8 cellular contexts compared by ENCODE assay signal in the genomic region with DNA sequence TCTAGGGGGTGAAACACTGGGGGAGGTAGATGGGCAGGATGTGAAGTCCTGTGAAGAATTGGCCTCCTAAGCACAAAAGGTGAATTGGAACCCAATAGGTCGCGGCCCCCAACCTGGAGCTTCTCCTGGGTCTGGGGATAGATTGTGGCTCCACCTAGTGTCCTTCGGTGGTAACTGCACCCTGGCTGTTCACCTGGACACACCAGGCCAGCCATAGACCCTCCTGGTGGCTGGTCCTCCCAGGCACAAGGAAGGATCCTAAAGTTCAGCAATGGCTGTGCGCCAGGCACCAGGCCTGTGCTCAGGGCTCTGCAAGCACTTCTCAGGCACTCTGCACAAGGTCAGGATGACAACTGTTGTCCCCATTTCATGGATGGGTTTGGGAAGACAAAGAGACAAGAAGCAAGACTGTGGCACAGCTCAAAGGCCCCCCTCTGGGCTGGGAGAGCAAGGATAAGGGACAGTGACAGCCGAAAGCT. TPM values are rescaled to one million over a fixed set of nuclear protein-coding genes. Genes with fewer than 3 reads are reported as not detected.
DNase-seq lines count a peak whose midpoint lies in the region; ATAC-seq and TF ChIP-seq lines count a peak whose summit lies in the region.

No MANE protein-coding gene starts in this region.

- H3K4me3 Mint-ChIP-seq in activated naive CD8-positive, alpha-beta T cell treated with anti-CD3 and anti-CD28 coated beads for 36 hours: no peak overlapping the region

- no peaks in the 10 kb centered on the region for H3K36me3 ChIP-seq in MG63
- no peaks in the 10 kb centered on the region for H3K36me3 ChIP-seq in SU-DHL-6 (ENCODE audit: low read length)
- H3K36me3 ChIP-seq in heart left ventricle: no peaks in the 10 kb centered on the region

- H3K4me2 ChIP-seq in SU-DHL-6 (ENCODE audit: low read depth, low read length, poor library complexity, severe bottlenecking): no peak overlapping the region

- H3K9me3 ChIP-seq in MG63: no peaks in the 10 kb centered on the region
- no peaks in the 10 kb centered on the region for H3K9me3 ChIP-seq in SU-DHL-6 (ENCODE audit: insufficient read depth, low read length)
- H3K9me3 ChIP-seq in heart left ventricle: no peaks in the 10 kb centered on the region

- no peak overlapping the region for H3K4me3 ChIP-seq in GM12865 (ENCODE audit: low read depth, low read length)
- H3K4me3 ChIP-seq in MG63: no peak overlapping the region
- no peak overlapping the region for H3K4me3 ChIP-seq in SU-DHL-6 (ENCODE audit: insufficient read depth, low read length, poor library complexity, severe bottlenecking)
- no peak overlapping the region for H3K4me3 ChIP-seq in heart left ventricle

- no peaks in the 10 kb centered on the region for H4K20me1 ChIP-seq in SU-DHL-6 (ENCODE audit: low read depth, low read length)

- H3K4me1 ChIP-seq in heart left ventricle: peaks cover 0 to 9% (median 0%) of the 10 kb centered on the region in 12 donors

- H3F3A ChIP-seq in SU-DHL-6 (ENCODE audit: insufficient read depth): no peaks in the 10 kb centered on the region

- H3K9ac ChIP-seq in SU-DHL-6 (ENCODE audit: low read length): no peak overlapping the region

- no peaks in the 10 kb centered on the region for H3K79me2 ChIP-seq in SU-DHL-6 (ENCODE audit: insufficient read depth, low read length)

- intact Hi-C loops in heart left ventricle (cut with DNase I): loop anchor here in 4 of 10 donors (2.0 to 5.0 kb wide), 3 partner anchors 76 to 191 kb away; no protein-coding TSS in a partner anchor
- intact Hi-C loops in sciatic nerve (cut with DNase I): loop anchor here (10.0 kb wide), 1 partner anchor 193 kb away; a partner anchor contains a TSS

- H2AFZ ChIP-seq in SU-DHL-6 (ENCODE audit: low read depth, low read length, severe bottlenecking): no peak overlapping the region

- H3K36me3 Mint-ChIP-seq in activated naive CD8-positive, alpha-beta T cell treated with anti-CD3 and anti-CD28 coated beads for 36 hours: no peaks in the 10 kb centered on the region

- H3K9me3 Mint-ChIP-seq in activated naive CD8-positive, alpha-beta T cell treated with anti-CD3 and anti-CD28 coated beads for 36 hours: no peaks in the 10 kb centered on the region

- no peak overlapping the region for H3K27ac Mint-ChIP-seq in activated naive CD8-positive, alpha-beta T cell treated with anti-CD3 and anti-CD28 coated beads for 36 hours

- TF ChIP-seq CTCF in GM12865 (IDR thresholded peaks at IDR 0.05; ENCODE audit: insufficient read depth, low read depth, low read length, missing control alignments) (peak; percentile 92), SU-DHL-6 (IDR thresholded peaks at IDR 0.05; ENCODE audit: insufficient read depth, low read length, poor library complexity, severe bottlenecking) (peak; percentile 86), heart left ventricle (IDR thresholded peaks at IDR 0.05) (peak; percentile 88 to 96 (median 94))

- H3K27me3 ChIP-seq in MG63 (no peaks in the 10 kb centered on the region), SU-DHL-6 (ENCODE audit: low read length) (no peaks in the 10 kb centered on the region), heart left ventricle (peaks cover 10 to 53% (median 31%) of the 10 kb centered on the region in 9 donors)

- H3K4me1 Mint-ChIP-seq in activated naive CD8-positive, alpha-beta T cell treated with anti-CD3 and anti-CD28 coated beads for 36 hours: peaks cover 3% of the 10 kb centered on the region

- DNase-seq in GM12865 (ENCODE audit: low read depth) (peak; percentile 75), MG63 (peak; percentile 55), heart left ventricle (peak in 2 of 5 donors; percentile 51 to 56), sciatic nerve (ENCODE audit: low spot score) (peak; percentile 81)
- DNase-seq in activated naive CD8-positive, alpha-beta T cell treated with anti-CD3 and anti-CD28 coated beads for 36 hours: peak; percentile 70

- TF ChIP-seq POLR2A in heart left ventricle (IDR thresholded peaks at IDR 0.05): no peak

- peak; percentile 60 to 78 (median 69) for ATAC-seq in heart left ventricle
- peak; percentile 69 for ATAC-seq in sciatic nerve
- ATAC-seq in GM21619 (IDR thresholded peaks at IDR 0.05; ENCODE audit: unreplicated experiment): no peak
- no peak for ATAC-seq in HG03025 (IDR thresholded peaks at IDR 0.05; ENCODE audit: low FRiP score, unreplicated experiment)

- 6 to 9% (median 7%) methylated on average over 5 of the region's 5 CpGs for WGBS in heart left ventricle, 4 donors

- no peaks in the 10 kb centered on the region for H3K9me2 ChIP-seq in SU-DHL-6 (replicated peaks; ENCODE audit: insufficient read depth, low read length)

- H3K27ac ChIP-seq in SU-DHL-6 (ENCODE audit: low read depth, low read length): no peak overlapping the region
- H3K27ac ChIP-seq in heart left ventricle: no peak overlapping the region

- peaks cover 40% of the 10 kb centered on the region for H3K27me3 Mint-ChIP-seq in activated naive CD8-positive, alpha-beta T cell treated with anti-CD3 and anti-CD28 coated beads for 36 hours

RNA-seq across cellular contexts. Expression of a gene that starts 13.5 kb away (rescaled TPM):
- not detected in 2 replicates for total RNA-seq in MG63 (2014; rRNA removed; shearing (Covaris generic); ENCODE audit: low replicate concordance)
- under 1 TPM; 0.39 to 0.44 TPM for total RNA-seq in activated naive CD8-positive, alpha-beta T cell treated with anti-CD3 and anti-CD28 coated beads for 36 hours
- total RNA-seq in heart left ventricle: 1 to 10 TPM in 1 of 9 donors, under 1 TPM in 3, not detected in 5; 0.15 to 1.3 (median 0.42) TPM
- polyA plus RNA-seq in heart left ventricle: under 1 TPM in 1 of 2 donors, not detected in 1; 0.10 TPM
- 14.4 TPM for total RNA-seq in sciatic nerve

RNA-seq across cellular contexts. Expression of a gene that starts 18.4 kb away (rescaled TPM):
- total RNA-seq in MG63 (2014; rRNA removed; shearing (Covaris generic); ENCODE audit: low replicate concordance): 0.59 TPM in 1 of 2 replicates, not detected in the other
- total RNA-seq in activated naive CD8-positive, alpha-beta T cell treated with anti-CD3 and anti-CD28 coated beads for 36 hours: not detected
- total RNA-seq in heart left ventricle: under 1 TPM in 1 of 9 donors, not detected in 8; 0.14 TPM
- polyA plus RNA-seq in heart left ventricle: under 1 TPM; 0.04 to 0.12 TPM
- not detected for total RNA-seq in sciatic nerve

RNA-seq across cellular contexts. Expression of a gene that starts 27.9 kb away (rescaled TPM):
- 0.63 TPM in 1 of 2 replicates, not detected in the other for total RNA-seq in MG63 (2014; rRNA removed; shearing (Covaris generic); ENCODE audit: low replicate concordance)
- 10 to 100 TPM; 64.7 to 67.8 TPM for total RNA-seq in activated naive CD8-positive, alpha-beta T cell treated with anti-CD3 and anti-CD28 coated beads for 36 hours
- total RNA-seq in heart left ventricle: 10 to 100 TPM in 3 of 9 donors, 1 to 10 TPM in 6; 5.2 to 11.6 (median 9.3) TPM
- polyA plus RNA-seq in heart left ventricle: 10 to 100 TPM in 1 of 2 donors, 1 to 10 TPM in 1; 4.7 to 17.5 TPM
- 52.0 TPM for total RNA-seq in sciatic nerve

RNA-seq across cellular contexts. Expression of a gene that starts 44.5 kb away (rescaled TPM):
- total RNA-seq in MG63 (2014; rRNA removed; shearing (Covaris generic); ENCODE audit: low replicate concordance): 80.9 and 91.4 TPM in 2 replicates
- total RNA-seq in activated naive CD8-positive, alpha-beta T cell treated with anti-CD3 and anti-CD28 coated beads for 36 hours: 10 to 100 TPM; 80.8 to 86.2 TPM
- total RNA-seq in heart left ventricle: 10 to 100 TPM in 7 of 9 donors, 1 to 10 TPM in 2; 5.7 to 34.0 (median 12.6) TPM
- polyA plus RNA-seq in heart left ventricle: 10 to 100 TPM in 1 of 2 donors, 1 to 10 TPM in 1; 6.2 to 38.9 TPM
- total RNA-seq in sciatic nerve: 11.9 TPM

RNA-seq across cellular contexts. Expression of a gene that starts 53.4 kb away (rescaled TPM):
- total RNA-seq in MG63 (2014; rRNA removed; shearing (Covaris generic); ENCODE audit: low replicate concordance): 0.02 and 1.2 TPM in 2 replicates
- 1 to 10 TPM; 2.2 to 2.3 TPM for total RNA-seq in activated naive CD8-positive, alpha-beta T cell treated with anti-CD3 and anti-CD28 coated beads for 36 hours
- 10 to 100 TPM; 10.8 to 20.2 (median 15.2) TPM for total RNA-seq in heart left ventricle
- 10 to 100 TPM in 1 of 2 donors, 1 to 10 TPM in 1; 7.2 to 18.5 TPM for polyA plus RNA-seq in heart left ventricle
- 77.7 TPM for total RNA-seq in sciatic nerve

Comparison
In these comparisons a context has a peak if more than half of its experiments do, and no peak if none do; other contexts are left out.
1. ATAC-seq: peak in heart left ventricle (4 of 4) and sciatic nerve (single experiment); none in GM21619 (single experiment) and HG03025 (single experiment).
2. Peak in every context shown above with its lines, with median percentiles within 50 percentile points of each other: CTCF ChIP-seq.